In genomic region chr2:19358242-19359020, GRCh38 we compare ENCODE assay signal across 8 cellular contexts. TPM values are rescaled to one million over a fixed set of nuclear protein-coding genes. Genes with fewer than 3 reads are reported as not detected.
A peak's percentile ranks its signal among the peaks of the same experiment; 100 is the strongest.
DNase-seq lines count a peak whose midpoint lies in the region; ATAC-seq and TF ChIP-seq lines count a peak whose summit lies in the region.

OSR1 (minus strand) TSS chr2:19358623; CDS start chr2:19353805, 4,818 bp downstream.

- ATAC-seq in right lobe of liver, result peak; percentile 34 to 50 (median 44)
- ATAC-seq in HG03469 (IDR thresholded peaks at IDR 0.05; ENCODE audit: unreplicated experiment), result no peak

- H3K9ac ChIP-seq in colonic mucosa (ENCODE audit: low read depth in 2 of 2, low read length in 2 of 2), result peak within 1 kb of the TSS; percentile 66

- peak within 1 kb of the TSS; percentile 52 for H3K4me3 ChIP-seq in colonic mucosa
- H3K4me3 ChIP-seq in right lobe of liver, result peak within 1 kb of the TSS; percentile 39 to 48 (median 41)
- peak within 1 kb of the TSS; percentile 82 to 95 for H3K4me3 ChIP-seq in tibial artery

- H3K9me3 ChIP-seq in colonic mucosa (no peaks in the 10 kb centered on the region), right lobe of liver (no peaks in the 10 kb centered on the region), tibial artery (no peaks in the 10 kb centered on the region)

- H3K4me1 ChIP-seq in colonic mucosa (no peaks in the 10 kb centered on the region), right lobe of liver (peaks cover 0 to 19% (median 7%) of the 10 kb centered on the region in 4 donors), tibial artery (peaks cover 0 to 40% (median 31%) of the 10 kb centered on the region in 4 donors)

- no peaks in the 10 kb centered on the region for H3K36me3 ChIP-seq in colonic mucosa
- no peaks in the 10 kb centered on the region for H3K36me3 ChIP-seq in right lobe of liver
- peaks cover 0 to 3% (median 0%) of the 10 kb centered on the region in 3 donors for H3K36me3 ChIP-seq in tibial artery

- DNase-seq in DMS153 (lab: John Stamatoyannopoulos, UW), result peak; percentile 11
- DNase-seq in DMS153 treated with DMSO at 0.1 percent for 48 hours (lab: John Stamatoyannopoulos, UW; ENCODE audit: unreplicated experiment), result no peak
- DNase-seq in NCI-H748 (lab: John Stamatoyannopoulos, UW; ENCODE audit: unreplicated experiment), result peak; percentile 71
- DNase-seq in colonic mucosa, result peak; percentile 75
- peak in 2 of 3 donors; percentile 55 to 63 for DNase-seq in right lobe of liver
- peak; percentile 79 to 92 for DNase-seq in tibial artery
- DNase-seq in middle frontal gyrus (ENCODE audit: extremely low spot score, low spot score), result no peak

- H3K27me3 ChIP-seq in colonic mucosa (peaks cover 31% of the 10 kb centered on the region), right lobe of liver (peaks cover 12 to 44% of the 10 kb centered on the region in 2 donors), tibial artery (no peaks in the 10 kb centered on the region)

- peak within 1 kb of the TSS; percentile 41 for H3K27ac ChIP-seq in colonic mucosa
- no peak within 1 kb of the TSS for H3K27ac ChIP-seq in right lobe of liver
- H3K27ac ChIP-seq in tibial artery, result peak within 1 kb of the TSS; percentile 93 to 96

- 0% methylated on average over 19 of the region's 51 CpGs for WGBS in right lobe of liver (ENCODE audit: insufficient coverage, low coverage, low lambda C conversion rate, missing lambda C conversion rate)

- intact Hi-C loops in colonic mucosa (cut with DNase I), result loop anchor here (5.0 to 10.0 kb wide), 2 partner anchors 374 to 504 kb away; no protein-coding TSS in a partner anchor
- intact Hi-C loops in right lobe of liver (cut with DNase I), result loop anchor here in 1 of 2 donors (10.0 kb wide), 1 partner anchor 506 kb away; no protein-coding TSS in a partner anchor
- intact Hi-C loops in tibial artery (cut with DNase I; ENCODE audit: low total_unique reads), result loop anchor here (2.0 to 10.0 kb wide), 2 partner anchors 376 to 502 kb away; no protein-coding TSS in a partner anchor

- no peak for TF ChIP-seq CTCF in colonic mucosa (IDR thresholded peaks at IDR 0.05)
- TF ChIP-seq CTCF in right lobe of liver (IDR thresholded peaks at IDR 0.05), result no peak
- TF ChIP-seq CTCF in tibial artery (IDR thresholded peaks at IDR 0.05), result no peak

- TF ChIP-seq POLR2A in right lobe of liver (IDR thresholded peaks at IDR 0.05), result no peak

RNA-seq across cellular contexts. Expression of gene OSR1, which starts in this region (rescaled TPM):
- total RNA-seq in colonic mucosa (1 to 10 TPM; 1.7 to 2.4 TPM), right lobe of liver (under 1 TPM in 5 of 6 experiments, not detected in 1; 0.10 to 0.51 (median 0.12) TPM)

Comparison
In these comparisons a context has a peak if more than half of its experiments do, and no peak if none do; other contexts are left out.
1. DNase-seq: peak in DMS153 (single experiment), NCI-H748 (single experiment), colonic mucosa (single experiment) and tibial artery (2 of 2); none in DMS153 treated with DMSO at 0.1 percent for 48 hours (single experiment) and middle frontal gyrus (single experiment).
2. Peak in DNase-seq, ATAC-seq and H3K4me3 ChIP-seq in right lobe of liver; RNA of the gene not detected or under 1 TPM.
3. H3K27ac ChIP-seq: peak in colonic mucosa (single experiment) and tibial artery (2 of 2); none in right lobe of liver (0 of 3).
4. Peak in every context shown above with its lines, with median percentiles within 50 percentile points of each other: H3K4me3 ChIP-seq.